8 cellular contexts compared by ENCODE assay signal in genomic region chr12:103840399-103840880, GRCh38. TPM values are rescaled to one million over a fixed set of nuclear protein-coding genes. Genes with fewer than 3 reads are reported as not detected.
DNase-seq lines count a peak whose midpoint lies in the region; ATAC-seq and TF ChIP-seq lines count a peak whose summit lies in the region.

No MANE protein-coding gene starts in this region.

- H3K27me3 ChIP-seq in SJSA1 (replicated peaks) = no peaks in the 10 kb centered on the region
- no peaks in the 10 kb centered on the region for H3K27me3 ChIP-seq in mononuclear cell (ENCODE audit: insufficient read depth, low read length)
- no peaks in the 10 kb centered on the region for H3K27me3 ChIP-seq in suprapubic skin

- no peak for TF ChIP-seq POLR2A in suprapubic skin (IDR thresholded peaks at IDR 0.05)

- H3K9me3 ChIP-seq in SJSA1 (replicated peaks) (peaks cover 3% of the 10 kb centered on the region; the same call in 1 of the 2 replicates), mononuclear cell (ENCODE audit: low read depth, low read length) (no peaks in the 10 kb centered on the region), suprapubic skin (no peaks in the 10 kb centered on the region)

- H3K27ac ChIP-seq in SJSA1 (peak overlapping the region; percentile 26), coronary artery (peak overlapping the region; percentile 67 to 92), suprapubic skin (peak overlapping the region; percentile 61)

- H3K4me3 ChIP-seq in SJSA1 (peak overlapping the region; percentile 99), coronary artery (peak overlapping the region; percentile 96), mononuclear cell (ENCODE audit: low read length) (peak overlapping the region; percentile 59), suprapubic skin (peak overlapping the region; percentile 85)

- ATAC-seq in Right ventricle myocardium superior (ENCODE audit: poor library complexity) (no peak), Right ventricle myocardium inferior (no peak), HG02943 (IDR thresholded peaks at IDR 0.05; ENCODE audit: low read depth, unreplicated experiment) (peak; percentile 29)

- under 1% methylated on average over 21 of the region's 29 CpGs for WGBS in suprapubic skin

- H3K36me3 ChIP-seq in SJSA1 (peaks cover 7% of the 10 kb centered on the region), suprapubic skin (no peaks in the 10 kb centered on the region)

- intact Hi-C loops in Right ventricle myocardium superior (cut with DNase I) (no loop called here), Right ventricle myocardium inferior (cut with DNase I) (loop anchor here (10.0 kb wide), 1 partner anchor 216 kb away; no protein-coding TSS in a partner anchor)

- no peak for TF ChIP-seq EP300 in suprapubic skin (IDR thresholded peaks at IDR 0.05)

- TF ChIP-seq CTCF in coronary artery (IDR thresholded peaks at IDR 0.05) (no peak), suprapubic skin (IDR thresholded peaks at IDR 0.05) (no peak)

- peaks cover 30% of the 10 kb centered on the region for H3K4me1 ChIP-seq in SJSA1 (replicated peaks)
- H3K4me1 ChIP-seq in mononuclear cell (ENCODE audit: insufficient read depth, low read length) = peaks cover 23% of the 10 kb centered on the region
- peaks cover 16% of the 10 kb centered on the region for H3K4me1 ChIP-seq in suprapubic skin

- DNase-seq in Right ventricle myocardium superior (peak; percentile 47), Right ventricle myocardium inferior (ENCODE audit: missing footprints) (no peak), SJSA1 (ENCODE audit: low read depth in 1 of 2, low spot score in 2 of 2) (peak in 1 of 2 experiments; percentile 43), coronary artery (ENCODE audit: low spot score) (peak; percentile 82), suprapubic skin (ENCODE audit: low spot score in 2 of 2) (peak in 1 of 2 donors; percentile 81), SKM-1 treated with dmso at 0.1 percent for 144 hours (lab: John Stamatoyannopoulos, UW; ENCODE audit: unreplicated experiment) (no peak)

RNA-seq across cellular contexts. Expression of gene NT5DC3, which starts 0.6 kb away (rescaled TPM):
- total RNA-seq in Right ventricle myocardium superior = 2.8 TPM
- 3.1 TPM for total RNA-seq in Right ventricle myocardium inferior
- 7.0 and 15.4 TPM in 2 replicates for total RNA-seq in SJSA1 (2014; rRNA removed; shearing (Covaris generic))
- 1.9 TPM for total RNA-seq in mononuclear cell
- total RNA-seq in suprapubic skin = 1 to 10 TPM; 4.2 to 6.5 (median 5.0) TPM

Comparison
In these comparisons a context has a peak if more than half of its experiments do, and no peak if none do; other contexts are left out.
1. DNase-seq: peak in Right ventricle myocardium superior (single experiment) and coronary artery (single experiment); none in Right ventricle myocardium inferior (single experiment) and SKM-1 treated with dmso at 0.1 percent for 144 hours (single experiment).
2. H3K27ac ChIP-seq: peak in every context shown above with its lines; median percentile 80 in coronary artery; 61 in suprapubic skin; 26 in SJSA1.
3. Peak in every context shown above with its lines, with median percentiles within 50 percentile points of each other: H3K4me3 ChIP-seq.